11 cellular contexts compared by ENCODE assay signal in genomic region chr9:107389617-107390071, GRCh38.
DNase-seq lines count a peak whose midpoint lies in the region; ATAC-seq, FAIRE-seq and TF ChIP-seq lines count a peak whose summit lies in the region.
"Had no signal": no experiment of that assay in that cellular context is flagged by ENCODE, and none has a peak within 500 bp of the region (broad histone marks: within the 10 kb centered on the region; RNA-seq: fewer than 3 reads in every experiment).

No MANE protein-coding gene starts in this region.

- no peaks in the 10 kb centered on the region for H3K9me3 ChIP-seq in heart left ventricle
- H3K9me3 ChIP-seq in sigmoid colon: no peaks in the 10 kb centered on the region
- no peaks in the 10 kb centered on the region for H3K9me3 ChIP-seq in neural progenitor cell (ENCODE audit: low read depth)

- H3K4me2 ChIP-seq in neural progenitor cell: no peak overlapping the region

- no TSS peak for BruUV-seq in Calu3 (replicated peaks; lab: Mats Ljungman, UMichigan)

- H4K20me1 ChIP-seq in neural progenitor cell (ENCODE audit: low read depth): no peaks in the 10 kb centered on the region

- H3K27ac Mint-ChIP-seq in Calu3 (ENCODE audit: unreplicated experiment) (no peak overlapping the region), neural progenitor cell (no peak overlapping the region)

- no peak overlapping the region for H3K9ac ChIP-seq in neural progenitor cell

- no peak for FAIRE-seq in D721Med (lab: Jason Lieb, UNC)

- peak overlapping the region in 9 of 12 donors; percentile 8 to 72 (median 53) for H3K27ac ChIP-seq in heart left ventricle
- peak overlapping the region; percentile 49 to 68 (median 58) for H3K27ac ChIP-seq in sigmoid colon
- H3K27ac ChIP-seq in neural progenitor cell: no peak overlapping the region

- no peaks in the 10 kb centered on the region for H3K9me3 Mint-ChIP-seq in Calu3 (ENCODE audit: low read depth, unreplicated experiment)
- no peaks in the 10 kb centered on the region for H3K9me3 Mint-ChIP-seq in neural progenitor cell

- peak; percentile 2 for DNase-seq in Calu3
- DNase-seq in amniotic epithelial cell (ENCODE audit: low read depth): peak; percentile 97
- peak in 3 of 5 donors; percentile 50 to 66 (median 59) for DNase-seq in heart left ventricle
- peak; percentile 85 for DNase-seq in sigmoid colon
- DNase-seq in KBM-7: no peak
- DNase-seq in neural progenitor cell (ENCODE audit: low spot score): no peak
- DNase-seq in posterior vena cava (ENCODE audit: low spot score): no peak
- no peak for DNase-seq in D721Med (ENCODE audit: insufficient read length, low spot score)
- DNase-seq: activated T-cell treated with anti-CD3 and anti-CD28 coated beads, Interleukin-2, amount 50 U/mL, for 1 hour; CD4-positive, alpha-beta memory T cell; nucleus accumbens had no signal

- H3K4me1 ChIP-seq in heart left ventricle: peaks cover 0 to 26% (median 12%) of the 10 kb centered on the region in 12 donors
- H3K4me1 ChIP-seq in sigmoid colon: peaks cover 0 to 22% (median 0%) of the 10 kb centered on the region in 4 donors
- H3K4me1 ChIP-seq in neural progenitor cell: no peaks in the 10 kb centered on the region

- 56 to 81% (median 72%) methylated on average over 3 of the region's 3 CpGs for WGBS in heart left ventricle, 4 donors
- 52 to 69% methylated on average over 3 of the region's 3 CpGs for WGBS in sigmoid colon, 2 donors

- H3K27me3 ChIP-seq in heart left ventricle (no peaks in the 10 kb centered on the region), sigmoid colon (no peaks in the 10 kb centered on the region), neural progenitor cell (no peaks in the 10 kb centered on the region)

- intact Hi-C loops in Calu3 (cut with micrococcal nuclease; ENCODE audit: unreplicated experiment): no loop called here
- intact Hi-C loops in heart left ventricle (cut with DNase I): no loop called here
- intact Hi-C loops in sigmoid colon (cut with DNase I): no loop called here
- intact Hi-C loops in posterior vena cava (cut with DNase I): no loop called here

- H3K4me3 ChIP-seq in heart left ventricle (no peak overlapping the region), sigmoid colon (no peak overlapping the region), neural progenitor cell (no peak overlapping the region)

- TF ChIP-seq CTCF in Calu3 (IDR thresholded peaks at IDR 0.05; ENCODE audit: unreplicated experiment): no peak
- no peak for TF ChIP-seq CTCF in heart left ventricle (IDR thresholded peaks at IDR 0.05)
- no peak for TF ChIP-seq CTCF in sigmoid colon (IDR thresholded peaks at IDR 0.05)
- TF ChIP-seq CTCF in neural progenitor cell (IDR thresholded peaks at IDR 0.05): no peak
- no peak for TF ChIP-seq CTCF in D721Med (IDR thresholded peaks at IDR 0.05; ENCODE audit: insufficient read depth, missing control alignments)

- H3K36me3 ChIP-seq in heart left ventricle (no peaks in the 10 kb centered on the region), sigmoid colon (no peaks in the 10 kb centered on the region), neural progenitor cell (no peaks in the 10 kb centered on the region)

- peak; percentile 78 to 88 (median 86) for ATAC-seq in heart left ventricle

- CTCF ChIA-PET in Calu3 (lab: Charles Lee): no interaction called here

- H3K4me1 Mint-ChIP-seq in Calu3 (ENCODE audit: low read depth, unreplicated experiment) (peaks cover 10% of the 10 kb centered on the region), neural progenitor cell (peaks cover 5% of the 10 kb centered on the region)
- H3K4me1 Mint-ChIP-seq: CD4-positive, alpha-beta memory T cell had no signal

- H3K36me3 Mint-ChIP-seq in Calu3 (ENCODE audit: insufficient read depth, unreplicated experiment): no peaks in the 10 kb centered on the region
- no peaks in the 10 kb centered on the region for H3K36me3 Mint-ChIP-seq in neural progenitor cell
- H3K36me3 Mint-ChIP-seq: CD4-positive, alpha-beta memory T cell had no signal

- no peak for TF ChIP-seq POLR2A in heart left ventricle (IDR thresholded peaks at IDR 0.05)
- no peak for TF ChIP-seq POLR2A in sigmoid colon (IDR thresholded peaks at IDR 0.05)

- H3K4me3 Mint-ChIP-seq in Calu3 (ENCODE audit: low read depth, unreplicated experiment) (no peak overlapping the region), neural progenitor cell (no peak overlapping the region)
- H3K4me3 Mint-ChIP-seq: CD4-positive, alpha-beta memory T cell had no signal

- H3F3A ChIP-seq in neural progenitor cell (ENCODE audit: low read depth): no peaks in the 10 kb centered on the region

- no peak for TF ChIP-seq EP300 in sigmoid colon (IDR thresholded peaks at IDR 0.05)

- H3K27me3 Mint-ChIP-seq in Calu3 (ENCODE audit: unreplicated experiment) (peaks cover 27% of the 10 kb centered on the region), neural progenitor cell (ENCODE audit: insufficient read depth, low read depth) (no peaks in the 10 kb centered on the region)

- H2AFZ ChIP-seq in neural progenitor cell (replicated peaks): no peak overlapping the region

- in situ Hi-C loops in KBM-7 (cut with MboI; ENCODE audit: low pct_unique_long_range_greater_than_20kb, low sequenced_read_pairs): no loop called here

- H3K79me2 ChIP-seq in neural progenitor cell (ENCODE audit: low read depth): no peaks in the 10 kb centered on the region

Comparison
In these comparisons a context has a peak if more than half of its experiments do, and no peak if none do; other contexts are left out.
1. DNase-seq: peak in Calu3 (single experiment), amniotic epithelial cell (single experiment), heart left ventricle (3 of 5) and sigmoid colon (single experiment); none in KBM-7 (single experiment), neural progenitor cell (single experiment), posterior vena cava (single experiment) and D721Med (single experiment).